In the genomic region with DNA sequence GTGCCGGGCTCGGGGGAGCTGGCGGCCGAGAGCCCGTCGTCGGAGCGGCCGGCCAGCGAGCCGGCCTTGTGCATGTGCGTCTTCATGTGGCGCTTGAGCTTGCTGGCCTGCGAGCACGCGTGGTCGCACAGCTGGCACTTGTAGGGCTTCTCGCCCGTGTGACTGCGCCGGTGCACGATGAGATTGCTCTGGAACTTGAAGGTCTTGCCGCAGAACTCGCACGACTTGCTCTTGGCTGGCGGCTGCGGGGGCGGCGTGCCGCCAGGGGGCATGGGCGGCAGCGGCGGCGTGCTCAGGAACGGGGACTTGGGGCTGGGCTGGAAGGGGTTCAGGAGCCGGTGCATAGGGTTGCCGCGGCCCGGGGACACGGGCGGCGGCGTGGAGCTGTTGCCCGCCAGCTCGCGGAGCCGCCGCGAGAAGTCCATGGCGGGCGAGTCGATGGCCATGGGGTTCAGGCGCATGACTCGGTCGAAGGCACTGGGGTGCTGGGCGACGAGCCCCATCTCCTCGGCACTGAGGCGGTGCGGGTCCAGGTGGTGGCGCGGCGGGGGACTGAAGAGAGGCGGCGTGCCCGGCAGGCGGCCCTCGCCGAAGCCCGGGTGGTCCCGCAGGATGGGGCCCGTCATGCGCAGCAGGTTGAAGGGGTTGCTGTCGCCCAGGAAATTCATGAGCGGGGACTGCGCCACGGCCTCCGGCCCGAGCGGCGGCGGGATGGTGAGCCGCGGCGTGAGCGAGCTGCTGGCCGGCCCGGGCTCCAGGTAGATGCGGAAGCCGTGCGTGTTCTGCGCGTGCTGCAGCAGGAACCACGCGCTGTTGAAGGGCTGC, we compare ENCODE assay signal across 19 cellular contexts.
A peak's percentile ranks its signal among the peaks of the same experiment; 100 is the strongest.
DNase-seq lines count a peak whose midpoint lies in the region; ATAC-seq, FAIRE-seq and TF ChIP-seq lines count a peak whose summit lies in the region.
"Had no signal": no experiment of that assay in that cellular context is flagged by ENCODE, and none has a peak within 500 bp of the region (broad histone marks: within the 10 kb centered on the region; RNA-seq: fewer than 3 reads in every experiment).

No MANE protein-coding gene starts in this region.

- no peak for ATAC-seq in left lung
- ATAC-seq: Right ventricle myocardium inferior had no signal

- no peak overlapping the region for H3K4me3 Mint-ChIP-seq in activated CD4-positive, alpha-beta memory T cell treated with anti-CD3 and anti-CD28 coated beads for 36 hours

- H3K27ac Mint-ChIP-seq in activated CD4-positive, alpha-beta memory T cell treated with anti-CD3 and anti-CD28 coated beads for 36 hours, result no peak overlapping the region

- peaks cover 0 to 10% of the 10 kb centered on the region in 2 donors for H3K4me1 ChIP-seq in left lung
- H3K4me1 ChIP-seq in testis, result peaks cover 6% of the 10 kb centered on the region
- H3K4me1 ChIP-seq: A549 had no signal

- intact Hi-C loops in activated CD4-positive, alpha-beta memory T cell treated with anti-CD3 and anti-CD28 coated beads for 36 hours (cut with micrococcal nuclease), result no loop called here
- intact Hi-C loops in left lung (cut with DNase I), result no loop called here
- intact Hi-C loops in testis (cut with DNase I; ENCODE audit: low total_unique reads), result no loop called here

- TF ChIP-seq CTCF in left lung (IDR thresholded peaks at IDR 0.05) (no peak), testis (IDR thresholded peaks at IDR 0.05) (no peak), D721Med (IDR thresholded peaks at IDR 0.05; ENCODE audit: insufficient read depth, missing control alignments) (no peak), coronary artery (IDR thresholded peaks at IDR 0.05) (no peak)

- POLR2A ChIA-PET in activated CD4-positive, alpha-beta memory T cell treated with anti-CD3 and anti-CD28 coated beads for 36 hours (lab: Charles Lee), result no interaction called here

- H3K27ac ChIP-seq in left lung (no peak overlapping the region), testis (no peak overlapping the region), coronary artery (no peak overlapping the region)
- H3K27ac ChIP-seq: A549, GM23248 had no signal

- no peaks in the 10 kb centered on the region for H3K27me3 Mint-ChIP-seq in activated CD4-positive, alpha-beta memory T cell treated with anti-CD3 and anti-CD28 coated beads for 36 hours

- DNase-seq in activated T-cell treated with anti-CD3 and anti-CD28 coated beads, Interleukin-2, amount 50 U/mL, for 48 hours, result peak; percentile 7 to 11
- DNase-seq in activated T-cell treated with anti-CD3 and anti-CD28 coated beads, Interleukin-2, amount 50 U/mL, for 1 hour, result no peak
- peak; percentile 8 for DNase-seq in activated CD4-positive, alpha-beta memory T cell treated with anti-CD3 and anti-CD28 coated beads for 36 hours
- DNase-seq in left lung, result peak; percentile 27 to 72
- DNase-seq in testis, result no peak
- DNase-seq in D721Med (ENCODE audit: insufficient read length, low spot score), result no peak
- DNase-seq in NCI-H446 treated with DMSO at 0.1 percent for 48 hours (lab: John Stamatoyannopoulos, UW), result no peak
- DNase-seq in coronary artery (ENCODE audit: low spot score), result no peak
- DNase-seq: C1 segment of cervical spinal cord, DMS 273 treated with DMSO at 0.1 percent for 48 hours, GM23248, MG63, NCI-H1092, NCI-H146, NCI-H2081 treated with DMSO at 0.1 percent for 48 hours, NCI-H524 treated with DMSO at 0.1 percent for 48 hours had no signal

- CTCF ChIA-PET in activated CD4-positive, alpha-beta memory T cell treated with anti-CD3 and anti-CD28 coated beads for 36 hours (lab: Charles Lee), result interaction anchor here (1.9 kb wide), 1 partner anchor 13 kb away, joined by 5 read pairs; no protein-coding TSS in a partner anchor

- peaks cover 24% of the 10 kb centered on the region for H3K4me1 Mint-ChIP-seq in activated CD4-positive, alpha-beta memory T cell treated with anti-CD3 and anti-CD28 coated beads for 36 hours (ENCODE audit: low read depth)

- H3K4me3 ChIP-seq in left lung (no peak overlapping the region), testis (peak overlapping the region; percentile 39 to 52), coronary artery (no peak overlapping the region)
- H3K4me3 ChIP-seq: A549, GM23248, MG63 had no signal

- TF ChIP-seq POLR2A in testis (IDR thresholded peaks at IDR 0.05), result no peak

- no peaks in the 10 kb centered on the region for H3K36me3 ChIP-seq in left lung
- H3K36me3 ChIP-seq in testis (ENCODE audit: low read depth, missing control alignments), result no peaks in the 10 kb centered on the region
- H3K36me3 ChIP-seq: MG63 had no signal

- 74 to 84% methylated on average over 62 to 94 of the region's 95 CpGs for WGBS in testis, 2 donors

- no peaks in the 10 kb centered on the region for H3K27me3 ChIP-seq in left lung
- no peaks in the 10 kb centered on the region for H3K27me3 ChIP-seq in testis
- H3K27me3 ChIP-seq: MG63 had no signal

- H3K36me3 Mint-ChIP-seq in activated CD4-positive, alpha-beta memory T cell treated with anti-CD3 and anti-CD28 coated beads for 36 hours, result peaks cover 64% of the 10 kb centered on the region

- no peaks in the 10 kb centered on the region for H3K9me3 ChIP-seq in left lung
- H3K9me3 ChIP-seq in testis, result no peaks in the 10 kb centered on the region
- H3K9me3 ChIP-seq: A549, MG63 had no signal

- FAIRE-seq in D721Med (lab: Jason Lieb, UNC), result no peak
- FAIRE-seq: A549, GM12892 had no signal

- peaks cover 8% of the 10 kb centered on the region for H3K9me3 Mint-ChIP-seq in activated CD4-positive, alpha-beta memory T cell treated with anti-CD3 and anti-CD28 coated beads for 36 hours

Comparison
In these comparisons a context has a peak if more than half of its experiments do, and no peak if none do; other contexts are left out.
1. DNase-seq: peak in activated T-cell treated with anti-CD3 and anti-CD28 coated beads, Interleukin-2, amount 50 U/mL, for 48 hours (2 of 2), activated CD4-positive, alpha-beta memory T cell treated with anti-CD3 and anti-CD28 coated beads for 36 hours (single experiment) and left lung (2 of 2); none in activated T-cell treated with anti-CD3 and anti-CD28 coated beads, Interleukin-2, amount 50 U/mL, for 1 hour (single experiment), testis (single experiment), D721Med (single experiment), NCI-H446 treated with DMSO at 0.1 percent for 48 hours (single experiment) and coronary artery (single experiment).
2. H3K4me3 ChIP-seq: peak in testis (2 of 2); none in left lung (0 of 2) and coronary artery (single experiment).